10 cellular contexts compared by ENCODE assay signal in genomic region chr4:7828926-7829325, GRCh38.
DNase-seq lines count a peak whose midpoint lies in the region; ATAC-seq, FAIRE-seq and TF ChIP-seq lines count a peak whose summit lies in the region.
"Had no signal": no experiment of that assay in that cellular context is flagged by ENCODE, and none has a peak within 500 bp of the region (broad histone marks: within the 10 kb centered on the region; RNA-seq: fewer than 3 reads in every experiment).

No MANE protein-coding gene starts in this region.

- H3K27me3 ChIP-seq in SK-N-SH (ENCODE audit: insufficient read depth) (no peaks in the 10 kb centered on the region), stomach (no peaks in the 10 kb centered on the region)

- no peak for FAIRE-seq in GM12891 (lab: Jason Lieb, UNC)

- H3K79me2 ChIP-seq in SK-N-SH (ENCODE audit: insufficient read depth), result peaks cover 97% of the 10 kb centered on the region

- H3K4me2 ChIP-seq in SK-N-SH, result peak overlapping the region; percentile 46

- peaks cover 85% of the 10 kb centered on the region for H3K36me3 Mint-ChIP-seq in activated T-helper 17 cell treated with anti-CD3 and anti-CD28 coated beads, Interleukin-2, amount 50 U/mL, for 72 hours (ENCODE audit: low read depth)

- H3K4me1 ChIP-seq in SK-N-SH (ENCODE audit: control insufficient read depth in 1 of 2, insufficient read depth in 2 of 2, low read depth in 1 of 2, low read length in 1 of 2) (peaks cover 46 to 55% of the 10 kb centered on the region in 2 experiments), stomach (peaks cover 4 to 47% (median 24%) of the 10 kb centered on the region in 4 donors)

- H3K9me2 ChIP-seq in SK-N-SH, result no peaks in the 10 kb centered on the region

- H3K27me3 Mint-ChIP-seq in activated T-helper 17 cell treated with anti-CD3 and anti-CD28 coated beads, Interleukin-2, amount 50 U/mL, for 72 hours, result no peaks in the 10 kb centered on the region

- TF ChIP-seq EP300 in SK-N-SH (IDR thresholded peaks at IDR 0.05; ENCODE audit: borderline replicate concordance in 1 of 2, low read depth in 1 of 2, low read length in 1 of 2), result no peak
- no peak for TF ChIP-seq EP300 in stomach (IDR thresholded peaks at IDR 0.05)

- H2AFZ ChIP-seq in SK-N-SH (ENCODE audit: low read depth), result no peak overlapping the region

- intact Hi-C loops in stomach (cut with DNase I; ENCODE audit: low total_unique reads), result no loop called here

- H3K4me3 ChIP-seq in SK-N-SH (ENCODE audit: low read depth in 2 of 2, low read length in 1 of 2), result no peak overlapping the region
- H3K4me3 ChIP-seq in foreskin fibroblast (ENCODE audit: low read depth in 1 of 2, low read length in 2 of 2), result no peak overlapping the region
- H3K4me3 ChIP-seq in stomach, result no peak overlapping the region

- POLR2A ChIA-PET in SK-N-SH (lab: Yijun Ruan, JAX), result no interaction called here

- H3F3A ChIP-seq in SK-N-SH (replicated peaks; ENCODE audit: insufficient read depth), result peaks cover 66% of the 10 kb centered on the region

- H3K27ac Mint-ChIP-seq in activated T-helper 17 cell treated with anti-CD3 and anti-CD28 coated beads, Interleukin-2, amount 50 U/mL, for 72 hours, result peak overlapping the region; percentile 91

- 77% methylated on average over 5 of the region's 5 CpGs for WGBS in SK-N-SH (ENCODE audit: low lambda C conversion rate)
- WGBS in stomach, 5 donors, result 73 to 90% (median 81%) methylated on average over 5 of the region's 5 CpGs

- TF ChIP-seq POLR2A in stomach (IDR thresholded peaks at IDR 0.05), result no peak
- no peak for TF ChIP-seq POLR2A in GM12891 (IDR thresholded peaks at IDR 0.05; ENCODE audit: low read depth, low read length)

- no peak for TF ChIP-seq RAD21 in SK-N-SH (IDR thresholded peaks at IDR 0.05; ENCODE audit: low read length)

- peaks cover 59% of the 10 kb centered on the region for H3K4me1 Mint-ChIP-seq in activated T-helper 17 cell treated with anti-CD3 and anti-CD28 coated beads, Interleukin-2, amount 50 U/mL, for 72 hours

- H3K27ac ChIP-seq in SK-N-SH (ENCODE audit: low read depth in 2 of 2, low read length in 1 of 2) (peak overlapping the region; percentile 80 to 99), stomach (peak overlapping the region; percentile 28 to 82 (median 72))
- H3K27ac ChIP-seq: HL-60 had no signal

- CTCF ChIA-PET in SK-N-SH (lab: Yijun Ruan, JAX), result interaction anchor here (0.9 to 17.8 kb wide), 3 partner anchors 11 to 24 kb away, joined by 3 to 228 read pairs (median 6); no protein-coding TSS in a partner anchor

- peak overlapping the region; percentile 67 for H3K9ac ChIP-seq in SK-N-SH

- H3K9me3 ChIP-seq in SK-N-SH (no peaks in the 10 kb centered on the region), stomach (no peaks in the 10 kb centered on the region)

- DNase-seq in SK-N-SH (no peak), foreskin fibroblast (peak; percentile 60 to 64), stomach (no peak), GM12891 (ENCODE audit: insufficient read length, low spot score) (no peak)
- DNase-seq: 8988T had no signal

- no peaks in the 10 kb centered on the region for H4K20me1 ChIP-seq in SK-N-SH (ENCODE audit: insufficient read depth)

- no peak for TF ChIP-seq CTCF in SK-N-SH (IDR thresholded peaks at IDR 0.05)
- no peak for TF ChIP-seq CTCF in foreskin fibroblast (IDR thresholded peaks at IDR 0.05; ENCODE audit: low read depth, low read length)
- no peak for TF ChIP-seq CTCF in stomach (IDR thresholded peaks at IDR 0.05)

- H3K36me3 ChIP-seq in SK-N-SH (replicated peaks in 1 of 2; ENCODE audit: control insufficient read depth in 1 of 2, insufficient read depth in 2 of 2, low read length in 1 of 2) (peaks cover 42 to 71% of the 10 kb centered on the region in 2 experiments), stomach (peaks cover 0 to 26% (median 17%) of the 10 kb centered on the region in 4 donors)

- no peak for ATAC-seq in SK-N-SH treated with all-trans-retinoic acid at 6 μM for 48 hours
- peak; percentile 22 for ATAC-seq in activated T-helper 17 cell treated with anti-CD3 and anti-CD28 coated beads, Interleukin-2, amount 50 U/mL, for 72 hours (replicated peaks)
- no peak for ATAC-seq in HG02623 (IDR thresholded peaks at IDR 0.05; ENCODE audit: unreplicated experiment)
- ATAC-seq in HG03108 (IDR thresholded peaks at IDR 0.05; ENCODE audit: unreplicated experiment), result no peak

- no peaks in the 10 kb centered on the region for H3K9me3 Mint-ChIP-seq in activated T-helper 17 cell treated with anti-CD3 and anti-CD28 coated beads, Interleukin-2, amount 50 U/mL, for 72 hours

- H3K4me3 Mint-ChIP-seq in activated T-helper 17 cell treated with anti-CD3 and anti-CD28 coated beads, Interleukin-2, amount 50 U/mL, for 72 hours, result peak overlapping the region; percentile 70

TF ChIP-seq in SK-N-SH, 30 proteins besides CTCF, POLR2A, EP300 and RAD21:
- TF ChIP-seq FOSL2 (IDR thresholded peaks at IDR 0.05; ENCODE audit: borderline replicate concordance, low read depth) (no peak), JUND (IDR thresholded peaks at IDR 0.05) (no peak), GABPA (IDR thresholded peaks at IDR 0.05; ENCODE audit: low read depth) (no peak), NFIC (IDR thresholded peaks at IDR 0.05; ENCODE audit: borderline replicate concordance) (no peak), MXI1 (IDR thresholded peaks at IDR 0.05; ENCODE audit: low read depth, low read length) (no peak), CHD2 (IDR thresholded peaks at IDR 0.05; ENCODE audit: low read length, partially characterized antibody) (no peak), MEF2A (IDR thresholded peaks at IDR 0.05; ENCODE audit: borderline replicate concordance, low read depth) (no peak)

TF ChIP-seq in SK-N-SH treated with all-trans-retinoic acid at 6 μM for 48 hours, 23 proteins besides CTCF, POLR2A, EP300 and RAD21:
- TF ChIP-seq SNAI2 (CRISPR knock-in tag; IDR thresholded peaks at IDR 0.05), result no peak

TF ChIP-seq in GM12891, 5 proteins besides CTCF, POLR2A, EP300 and RAD21:
- TF ChIP-seq PAX5 (IDR thresholded peaks at IDR 0.05; ENCODE audit: insufficient read depth, low read length, severe bottlenecking), result no peak
- no peak for TF ChIP-seq TAF1 (IDR thresholded peaks at IDR 0.05; ENCODE audit: low read depth, low read length)
- no peak for TF ChIP-seq SPI1 (IDR thresholded peaks at IDR 0.05; ENCODE audit: low read depth, low read length)
- no peak for TF ChIP-seq POU2F2 (IDR thresholded peaks at IDR 0.05; ENCODE audit: low read depth, low read length)
- no peak for TF ChIP-seq POLR2AphosphoS5 (IDR thresholded peaks at IDR 0.05; ENCODE audit: low read depth, low read length)

Comparison
In these comparisons a context has a peak if more than half of its experiments do, and no peak if none do; other contexts are left out.
1. DNase-seq: peak in foreskin fibroblast (2 of 2); none in SK-N-SH (single experiment), stomach (single experiment) and GM12891 (single experiment).